27 cellular contexts compared by ENCODE assay signal in genomic region chr12:66959276-66959675, GRCh38.
A peak's percentile ranks its signal among the peaks of the same experiment; 100 is the strongest.
DNase-seq lines count a peak whose midpoint lies in the region; ATAC-seq, FAIRE-seq and TF ChIP-seq lines count a peak whose summit lies in the region.
"Had no signal": no experiment of that assay in that cellular context is flagged by ENCODE, and none has a peak within 500 bp of the region (broad histone marks: within the 10 kb centered on the region; RNA-seq: fewer than 3 reads in every experiment).

No MANE protein-coding gene starts in this region.

- in situ Hi-C loops in GM13976 (cut with MboI; ENCODE audit: low sequenced_read_pairs, unreplicated experiment), result no loop called here

- H3K27ac ChIP-seq in A549, result no peak overlapping the region
- H3K27ac ChIP-seq in RWPE1, result no peak overlapping the region
- H3K27ac ChIP-seq: 22Rv1; BLaER1 treated with 17β-estradiol and CSF1 and Interleukin-3, amounts not matched to agents 10 nM and 100 nM had no signal

- POLR2A ChIA-PET in A549 (lab: Yijun Ruan, JAX) (no interaction called here), RWPE1 (lab: Yijun Ruan, JAX; ENCODE audit: low non-redundant PET) (no interaction called here)

- no peaks in the 10 kb centered on the region for H3K9me3 ChIP-seq in A549
- H3K9me3 ChIP-seq: BE2C, HAP-1 had no signal

- H3K4me3 Mint-ChIP-seq in activated T-cell treated with anti-CD3 and anti-CD28 coated beads, Interleukin-2, amount 50 U/mL, for 4 hours, result no peak overlapping the region
- H3K4me3 Mint-ChIP-seq: CD14-positive monocyte; CD4-positive, alpha-beta T cell had no signal

- H3K4me3 ChIP-seq in A549 (no peak overlapping the region), LNCaP clone FGC (ENCODE audit: low read depth, low read length) (no peak overlapping the region)
- H3K4me3 ChIP-seq: BLaER1 treated with 17β-estradiol and CSF1 and Interleukin-3, amounts not matched to agents 10 nM and 100 nM; GM12878; HAP-1 had no signal

- WGBS in A549 (ENCODE audit: missing lambda C conversion rate), result 43% methylated on average over 2 of the region's 2 CpGs

- no peak for ATAC-seq in A549
- no peak for ATAC-seq in activated T-cell treated with anti-CD3 and anti-CD28 coated beads, Interleukin-2, amount 50 U/mL, for 4 hours
- ATAC-seq: GM12878 had no signal

- no peak for TF ChIP-seq POLR2A in A549 (IDR thresholded peaks at IDR 0.05; ENCODE audit: low read length)

- peaks cover 3% of the 10 kb centered on the region for H3K36me3 Mint-ChIP-seq in activated T-cell treated with anti-CD3 and anti-CD28 coated beads, Interleukin-2, amount 50 U/mL, for 4 hours (ENCODE audit: insufficient read depth)
- H3K36me3 Mint-ChIP-seq: CD14-positive monocyte had no signal

- CTCF ChIA-PET in A549 (lab: Yijun Ruan, JAX), result no interaction called here
- CTCF ChIA-PET in RWPE1 (lab: Yijun Ruan, JAX), result no interaction called here

- H3K4me2 ChIP-seq in A549, result no peak overlapping the region
- H3K4me2 ChIP-seq: BLaER1 treated with 17β-estradiol and CSF1 and Interleukin-3, amounts not matched to agents 10 nM and 100 nM had no signal

- DNase-seq in NCI-H446 treated with DMSO at 0.1 percent for 48 hours (lab: John Stamatoyannopoulos, UW), result peak; percentile 12
- no peak for DNase-seq in NCI-H446 (lab: John Stamatoyannopoulos, UW)
- no peak for DNase-seq in A549 (ENCODE audit: low read depth in 1 of 2, low spot score in 1 of 2)
- DNase-seq in LNCaP clone FGC (ENCODE audit: low read depth), result peak; percentile 39
- DNase-seq in RWPE1 (ENCODE audit: low spot score), result peak; percentile 13
- DNase-seq in DMS114 treated with DMSO at 0.1 percent for 48 hours (lab: John Stamatoyannopoulos, UW; ENCODE audit: unreplicated experiment), result no peak
- no peak for DNase-seq in activated T-cell treated with anti-CD3 and anti-CD28 coated beads, Interleukin-2, amount 50 U/mL, for 4 hours
- DNase-seq in GM13976 (ENCODE audit: low spot score), result no peak
- DNase-seq: ACHN; AML-193; BE2C; Calu3; CD4-positive, alpha-beta T cell; COR-L47; DMS153; DMS79; EL; GDM1; GOT3 had no signal

- no peak for TF ChIP-seq RAD21 in A549 (conservative IDR thresholded peaks at IDR 0.05 in 1 of 2, IDR thresholded peaks at IDR 0.05 in 1 of 2)

- H3K4me1 Mint-ChIP-seq in activated T-cell treated with anti-CD3 and anti-CD28 coated beads, Interleukin-2, amount 50 U/mL, for 4 hours (ENCODE audit: low read depth), result peaks cover 18% of the 10 kb centered on the region

- TF ChIP-seq EP300 in A549 (IDR thresholded peaks at IDR 0.05), result no peak

- no peaks in the 10 kb centered on the region for H3K27me3 Mint-ChIP-seq in activated T-cell treated with anti-CD3 and anti-CD28 coated beads, Interleukin-2, amount 50 U/mL, for 4 hours (ENCODE audit: low read depth)
- H3K27me3 Mint-ChIP-seq: CD4-positive, alpha-beta T cell had no signal

- peaks cover 9% of the 10 kb centered on the region; the same call in 1 of the 3 replicates for H3K4me1 ChIP-seq in A549
- H3K4me1 ChIP-seq: BE2C, HAP-1 had no signal

- TF ChIP-seq CTCF in A549 (IDR thresholded peaks at IDR 0.05) (no peak), LNCaP clone FGC (IDR thresholded peaks at IDR 0.05; ENCODE audit: control insufficient read depth, extremely low read depth, insufficient read depth) (no peak), RWPE1 (conservative IDR thresholded peaks at IDR 0.05; ENCODE audit: low read depth) (no peak), GM13976 (IDR thresholded peaks at IDR 0.05; ENCODE audit: borderline replicate concordance, control extremely low read depth, extremely low read depth, insufficient read depth, missing control alignments) (no peak)

- peaks cover 3% of the 10 kb centered on the region for H3K9me3 Mint-ChIP-seq in activated T-cell treated with anti-CD3 and anti-CD28 coated beads, Interleukin-2, amount 50 U/mL, for 4 hours

- FAIRE-seq in A549 (lab: Jason Lieb, UNC), result no peak
- FAIRE-seq: A204.1, GM12878, GM18507, H54 had no signal

TF ChIP-seq in A549, 52 proteins besides CTCF, POLR2A, EP300 and RAD21:
- TF ChIP-seq ELK1 (IDR thresholded peaks at IDR 0.05; ENCODE audit: low read depth, low read length) (no peak), PHF8 (IDR thresholded peaks at IDR 0.05; ENCODE audit: borderline replicate concordance, low read depth) (no peak), E2F6 (IDR thresholded peaks at IDR 0.05; ENCODE audit: borderline replicate concordance, low read depth) (no peak), FOSL2 (IDR thresholded peaks at IDR 0.05) (no peak), FOSL2 (CRISPR knock-in tag; IDR thresholded peaks at IDR 0.05) (0 out of 2 replicates have a peak, but pooled peaks have one; percentile 16), ZNF302 (CRISPR knock-in tag; IDR thresholded peaks at IDR 0.05) (no peak), RNF2 (IDR thresholded peaks at IDR 0.05; ENCODE audit: borderline replicate concordance, low read depth) (no peak)

Comparison
In these comparisons a context has a peak if more than half of its experiments do, and no peak if none do; other contexts are left out.
1. DNase-seq: peak in NCI-H446 treated with DMSO at 0.1 percent for 48 hours (single experiment), LNCaP clone FGC (single experiment) and RWPE1 (single experiment); none in NCI-H446 (0 of 2), A549 (0 of 2), DMS114 treated with DMSO at 0.1 percent for 48 hours (single experiment), activated T-cell treated with anti-CD3 and anti-CD28 coated beads, Interleukin-2, amount 50 U/mL, for 4 hours (single experiment) and GM13976 (single experiment).